27 cellular contexts compared by ENCODE assay signal in the genomic region with DNA sequence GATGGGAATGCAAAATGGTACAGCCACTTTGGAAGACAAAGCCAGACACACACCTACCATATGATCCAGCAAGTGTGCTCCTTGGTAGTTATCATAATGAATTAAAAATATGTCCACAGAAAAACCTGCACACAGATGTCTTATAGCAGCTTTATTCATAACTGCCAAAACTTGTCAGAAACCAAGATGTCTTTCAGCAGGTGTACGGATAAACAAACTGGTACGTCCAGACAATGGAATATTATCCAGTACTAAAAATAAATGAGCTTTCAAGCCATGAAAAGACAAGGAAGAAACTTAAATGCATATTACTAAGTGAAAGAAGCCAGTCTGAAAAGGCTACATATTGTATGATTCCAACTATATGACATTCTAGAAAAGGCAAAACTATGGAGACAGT.
"Had no signal": no experiment of that assay in that cellular context is flagged by ENCODE, and none has a peak within 500 bp of the region (broad histone marks: within the 10 kb centered on the region; RNA-seq: fewer than 3 reads in every experiment).

No MANE protein-coding gene starts in this region.

- FAIRE-seq: kidney had no signal

- H3K4me2 ChIP-seq: smooth muscle cell had no signal

- H3K4me3 ChIP-seq: left ventricle myocardium inferior, lung, ovary, smooth muscle cell, stomach, testis, thyroid gland, transverse colon, upper lobe of left lung, vagina had no signal

- H3K9me3 Mint-ChIP-seq: natural killer cell treated with Interleukin-12 subunit alpha and Interleukin-12 subunit beta and Interleukin-15 and Interleukin-18, amount 100 ng/mL, for 72 hours; stimulated activated memory B cell treated with anti-CD40 and anti-IgM and Interleukin-4, amounts not matched to agents 10 μg/mL and 1 μg/mL and 100 μg/mL, for 72 hours had no signal

- DNase-seq: hippocampal formation; kidney; left colon; left ventricle myocardium inferior; mesendoderm; naive thymus-derived CD4-positive, alpha-beta T cell; ovary; retina; right cardiac atrium; stimulated activated CD4-positive, alpha-beta T cell treated with anti-CD3 and anti-CD28 coated beads, Interleukin-1b, Interleukin-23, amount 100 ng/mL, for 48 hours; stimulated activated CD4-positive, alpha-beta T cell treated with anti-CD3 and anti-CD28 coated beads, Interleukin-2, amount 100 ng/mL, for 48 hours; stimulated activated CD4-positive, alpha-beta T cell treated with anti-CD3 and anti-CD28 coated beads, Interleukin-4, amount 100 ng/mL, for 4 hours; stimulated activated CD8-positive, alpha-beta memory T cell treated with anti-CD3 and anti-CD28 coated beads, Interleukin-4, amount 100 ng/mL, for 48 hours; stimulated activated naive CD8-positive, alpha-beta T cell treated with anti-CD3 and anti-CD28 coated beads, Interleukin-15, Interleukin-2, amounts not matched to agents 100 U/mL and 50 U/mL, for 24 hours; stomach; testis; thyroid gland; transverse colon; upper lobe of left lung had no signal

- H3K27me3 Mint-ChIP-seq: naive thymus-derived CD4-positive, alpha-beta T cell; natural killer cell treated with Interleukin-12 subunit alpha and Interleukin-12 subunit beta and Interleukin-15 and Interleukin-18, amount 100 ng/mL, for 72 hours; progenitor cell of endocrine pancreas; stimulated activated memory B cell treated with anti-CD40 and anti-IgM and Interleukin-4, amounts not matched to agents 10 μg/mL and 1 μg/mL and 100 μg/mL, for 72 hours had no signal

- H3K4me1 Mint-ChIP-seq: mesothelial cell of epicardium; stimulated activated memory B cell treated with anti-CD40 and anti-IgM and Interleukin-4, amounts not matched to agents 10 μg/mL and 1 μg/mL and 100 μg/mL, for 72 hours had no signal

- H3K4me3 Mint-ChIP-seq: mesothelial cell of epicardium; naive thymus-derived CD4-positive, alpha-beta T cell; natural killer cell treated with Interleukin-12 subunit alpha and Interleukin-12 subunit beta and Interleukin-15 and Interleukin-18, amount 100 ng/mL, for 72 hours; stimulated activated memory B cell treated with anti-CD40 and anti-IgM and Interleukin-4, amounts not matched to agents 10 μg/mL and 1 μg/mL and 100 μg/mL, for 72 hours had no signal

- H3K27me3 ChIP-seq: ovary, stomach, testis, thyroid gland, transverse colon, upper lobe of left lung, vagina had no signal

- ATAC-seq: left colon; naive thymus-derived CD4-positive, alpha-beta T cell; natural killer cell treated with Interleukin-12 subunit alpha and Interleukin-12 subunit beta and Interleukin-15 and Interleukin-18, amount 100 ng/mL, for 72 hours; right cardiac atrium; sciatic nerve; stimulated activated memory B cell treated with anti-CD40 and anti-IgM and Interleukin-4, amounts not matched to agents 10 μg/mL and 1 μg/mL and 100 μg/mL, for 72 hours; stimulated activated naive CD8-positive, alpha-beta T cell treated with anti-CD3 and anti-CD28 coated beads, Interleukin-15, Interleukin-2, amounts not matched to agents 100 U/mL and 50 U/mL, for 24 hours had no signal

- H3K27ac ChIP-seq: left ventricle myocardium inferior, ovary, testis, thyroid gland, transverse colon, upper lobe of left lung, vagina had no signal

- H3K9me3 ChIP-seq: left ventricle myocardium inferior, ovary, stomach, testis, thyroid gland, transverse colon, upper lobe of left lung, vagina had no signal

- H3K27ac Mint-ChIP-seq: mesothelial cell of epicardium; naive thymus-derived CD4-positive, alpha-beta T cell; natural killer cell treated with Interleukin-12 subunit alpha and Interleukin-12 subunit beta and Interleukin-15 and Interleukin-18, amount 100 ng/mL, for 72 hours; stimulated activated memory B cell treated with anti-CD40 and anti-IgM and Interleukin-4, amounts not matched to agents 10 μg/mL and 1 μg/mL and 100 μg/mL, for 72 hours had no signal

- H3K36me3 ChIP-seq: ovary had no signal

- H3K4me1 ChIP-seq: testis, transverse colon had no signal
